Comparison of ENCODE assay signal across 36 cellular contexts in genomic region chr1:33042836-33043235, GRCh38.
"Had no signal": no experiment of that assay in that cellular context is flagged by ENCODE, and none has a peak within 500 bp of the region (broad histone marks: within the 10 kb centered on the region; RNA-seq: fewer than 3 reads in every experiment).

No MANE protein-coding gene starts in this region.

- H3K4me3 Mint-ChIP-seq: activated B cell treated with CpG ODN at 0.5 μM for 24 hours; activated CD4-positive, alpha-beta memory T cell treated with anti-CD3 and anti-CD28 coated beads for 36 hours; activated naive CD4-positive, alpha-beta T cell treated with anti-CD3 and anti-CD28 coated beads, Interleukin-2, amount 10 ng/mL, durations not matched to agents 7 days and 5 days; activated naive CD8-positive, alpha-beta T cell; activated naive CD8-positive, alpha-beta T cell treated with anti-CD3 and anti-CD28 coated beads, Interleukin-2, amount 50 U/mL, for 24 hours; activated T-cell treated with anti-CD3 and anti-CD28 coated beads, Interleukin-2, amount 50 U/mL, for 4 hours; IgD-negative memory B cell; T-helper 1 cell treated with Interleukin-12 subunit alpha and Interleukin-12 subunit beta and Interleukin-4 antibody, amounts not matched to agents 30 μg/mL and 1 μg/mL, for 36 hours; T-helper 2 cell treated with Interferon-gamma antibody and Interleukin-4, amounts not matched to agents 5 μg/mL and 100 μg/mL, for 36 hours had no signal

- H3K9me3 ChIP-seq: Peyer's patch, SJSA1, SK-N-SH had no signal

- H3K4me1 Mint-ChIP-seq: activated B cell treated with CpG ODN at 0.5 μM for 24 hours had no signal

- H3K4me1 ChIP-seq: SJSA1 had no signal

- H3K9me3 Mint-ChIP-seq: activated B cell treated with CpG ODN at 0.5 μM for 24 hours; activated CD4-positive, alpha-beta memory T cell treated with anti-CD3 and anti-CD28 coated beads for 36 hours; activated naive CD4-positive, alpha-beta T cell treated with anti-CD3 and anti-CD28 coated beads, Interleukin-2, amount 10 ng/mL, durations not matched to agents 7 days and 5 days; activated naive CD8-positive, alpha-beta T cell treated with anti-CD3 and anti-CD28 coated beads, Interleukin-2, amount 50 U/mL, for 24 hours; activated T-cell treated with anti-CD3 and anti-CD28 coated beads, Interleukin-2, amount 50 U/mL, for 4 hours; IgD-negative memory B cell; T-helper 1 cell treated with Interleukin-12 subunit alpha and Interleukin-12 subunit beta and Interleukin-4 antibody, amounts not matched to agents 30 μg/mL and 1 μg/mL, for 36 hours; T-helper 2 cell treated with Interferon-gamma antibody and Interleukin-4, amounts not matched to agents 5 μg/mL and 100 μg/mL, for 36 hours had no signal

- H3K9me2 ChIP-seq: SK-N-SH had no signal

- H3K4me2 ChIP-seq: SK-N-SH had no signal

- H3K27me3 ChIP-seq: brain microvascular endothelial cell, MG63, Peyer's patch, SJSA1 had no signal

- H3K36me3 Mint-ChIP-seq: activated CD4-positive, alpha-beta memory T cell treated with anti-CD3 and anti-CD28 coated beads for 36 hours; activated naive CD4-positive, alpha-beta T cell treated with anti-CD3 and anti-CD28 coated beads, Interleukin-2, amount 10 ng/mL, durations not matched to agents 7 days and 5 days; IgD-negative memory B cell had no signal

- H3K4me3 ChIP-seq: MG63, Peyer's patch, SJSA1 had no signal

- H3K27ac Mint-ChIP-seq: activated B cell treated with CpG ODN at 0.5 μM for 24 hours; activated CD4-positive, alpha-beta memory T cell treated with anti-CD3 and anti-CD28 coated beads for 36 hours; activated naive CD4-positive, alpha-beta T cell treated with anti-CD3 and anti-CD28 coated beads, Interleukin-2, amount 10 ng/mL, durations not matched to agents 7 days and 5 days; activated naive CD8-positive, alpha-beta T cell; activated naive CD8-positive, alpha-beta T cell treated with anti-CD3 and anti-CD28 coated beads, Interleukin-2, amount 50 U/mL, for 24 hours; IgD-negative memory B cell; T-helper 1 cell treated with Interleukin-12 subunit alpha and Interleukin-12 subunit beta and Interleukin-4 antibody, amounts not matched to agents 30 μg/mL and 1 μg/mL, for 36 hours; T-helper 2 cell treated with Interferon-gamma antibody and Interleukin-4, amounts not matched to agents 5 μg/mL and 100 μg/mL, for 36 hours had no signal

- H3K27me3 Mint-ChIP-seq: activated CD4-positive, alpha-beta memory T cell treated with anti-CD3 and anti-CD28 coated beads for 36 hours; activated naive CD8-positive, alpha-beta T cell; activated naive CD8-positive, alpha-beta T cell treated with anti-CD3 and anti-CD28 coated beads, Interleukin-2, amount 50 U/mL, for 24 hours had no signal

- H3K27ac ChIP-seq: brain microvascular endothelial cell, Peyer's patch, SJSA1, VCaP had no signal

- H3K9ac ChIP-seq: SK-N-SH had no signal

- H3K36me3 ChIP-seq: brain microvascular endothelial cell, MG63, Peyer's patch, SJSA1 had no signal

- DNase-seq: activated B cell treated with CpG ODN at 0.5 μM for 24 hours; activated CD4-positive, alpha-beta memory T cell treated with anti-CD3 and anti-CD28 coated beads for 36 hours; activated CD4-positive, alpha-beta T cell treated with anti-CD3 and anti-CD28 coated beads for 4 hours; activated CD4-positive, alpha-beta T cell treated with anti-CD3 and anti-CD28 coated beads, Interleukin-2, amount 50 U/mL, for 1 hour; activated CD4-positive, CD25-positive, alpha-beta regulatory T cell treated with anti-CD3 and anti-CD28 coated beads, Interleukin-2, amount 50 U/mL, for 72 hours; activated CD8-positive, alpha-beta memory T cell treated with anti-CD3 and anti-CD28 coated beads, Interleukin-2, amount 50 U/mL, for 4 hours; activated effector memory CD4-positive, alpha-beta T cell treated with Interleukin-2 at 50 U/mL for 16 hours; activated naive CD4-positive, alpha-beta T cell treated with anti-CD3 and anti-CD28 coated beads, Interleukin-2, amount 10 ng/mL, durations not matched to agents 7 days and 5 days; activated naive CD8-positive, alpha-beta T cell treated with anti-CD3 and anti-CD28 coated beads, Interleukin-2, amount 50 U/mL, for 24 hours; activated T-cell treated with anti-CD3 and anti-CD28 coated beads for 4 hours; activated T-cell treated with anti-CD3 and anti-CD28 coated beads, Interleukin-2, amount 50 U/mL, for 4 hours; brain microvascular endothelial cell; Kasumi-1; KBM-7; MG63; NCI-H1048; NCI-H1105 treated with DMSO at 0.1 percent for 48 hours; NCI-H1436; NCI-H1694; NCI-H1930; NCI-H2081 treated with DMSO at 0.1 percent for 48 hours; NCI-H226; NCI-H510A; NCI-H526; NCI-H748 treated with DMSO at 0.1 percent for 48 hours; NK-92 treated with Interleukin-12 subunit alpha and Interleukin-12 subunit beta, amount 100 ng/mL, for 24 hours; PC-3; Peyer's patch; SHP77 treated with DMSO at 0.1 percent for 48 hours; SK-N-SH had no signal
